In genomic region chr15:77797270-77797669, GRCh38 we compare ENCODE assay signal across 31 cellular contexts.
DNase-seq lines count a peak whose midpoint lies in the region; ATAC-seq and TF ChIP-seq lines count a peak whose summit lies in the region.
"Had no signal": no experiment of that assay in that cellular context is flagged by ENCODE, and none has a peak within 500 bp of the region (broad histone marks: within the 10 kb centered on the region; RNA-seq: fewer than 3 reads in every experiment).

No MANE protein-coding gene starts in this region.

- no peak for TF ChIP-seq POLR2A in heart left ventricle (IDR thresholded peaks at IDR 0.05)

- intact Hi-C loops in heart left ventricle (cut with DNase I): loop anchor here in 1 of 10 donors (10.0 kb wide), 1 partner anchor 62 kb away; no protein-coding TSS in a partner anchor

- no peaks in the 10 kb centered on the region for H3K4me1 ChIP-seq in heart left ventricle
- H3K4me1 ChIP-seq: ascending aorta, pancreas, vagina had no signal

- H3K27ac ChIP-seq in heart left ventricle: no peak overlapping the region
- H3K27ac ChIP-seq: ascending aorta, pancreas, skin epidermis, thoracic aorta, vagina, WERI-Rb-1 had no signal

- H3K27me3 ChIP-seq in heart left ventricle: peaks cover 0 to 5% (median 0%) of the 10 kb centered on the region in 9 donors
- H3K27me3 ChIP-seq: ascending aorta, pancreas, vagina had no signal

- H3K4me3 ChIP-seq in heart left ventricle: no peak overlapping the region
- H3K4me3 ChIP-seq: ascending aorta, K562, pancreas, skin epidermis, thoracic aorta, vagina had no signal

- H3K27ac Mint-ChIP-seq in central memory CD8-positive, alpha-beta T cell (ENCODE audit: low read depth): peak overlapping the region; percentile 61
- H3K27ac Mint-ChIP-seq: activated naive CD4-positive, alpha-beta T cell treated with anti-CD3 and anti-CD28 coated beads, Interleukin-2, amount 10 ng/mL, durations not matched to agents 7 days and 5 days; activated T-helper 1 cell treated with anti-CD3 and anti-CD28 coated beads, Interleukin-12 subunit alpha, Interleukin-12 subunit beta, Interleukin-2, Interleukin-4 antibody, amounts not matched to agents 30 ng/mL and 10 ng/mL and 1 ng/mL, durations not matched to agents 14 hours and 24 hours and 36 hours; CD8-positive, alpha-beta T cell; dendritic cell treated with granulocyte-macrophage colony-stimulating factor and Interleukin-4, amounts not matched to agents 40 ng/mL and 50 ng/mL, for 4 days; endodermal cell; stimulated activated naive CD8-positive, alpha-beta T cell treated with anti-CD3 and anti-CD28 coated beads, Interleukin-15, Interleukin-2, amounts not matched to agents 100 ng/mL and 50 ng/mL, for 24 hours; T-helper 2 cell treated with Interferon-gamma antibody and Interleukin-4, amounts not matched to agents 5 μg/mL and 100 μg/mL, for 36 hours had no signal

- DNase-seq in NCI-H345 (lab: John Stamatoyannopoulos, UW) (peak; percentile 8), NCI-H345 treated with DMSO at 0.1 percent for 48 hours (lab: John Stamatoyannopoulos, UW; ENCODE audit: unreplicated experiment) (no peak), DMS79 (lab: John Stamatoyannopoulos, UW) (peak; percentile 13), NAMALWA (ENCODE audit: low spot score) (peak; percentile 31), NOMO-1 (lab: John Stamatoyannopoulos, UW; ENCODE audit: unreplicated experiment in 2 of 2) (no peak), left lobe of liver (ENCODE audit: low spot score) (no peak), heart left ventricle (no peak)
- DNase-seq in central memory CD8-positive, alpha-beta T cell (ENCODE audit: low spot score in 2 of 2): no peak
- DNase-seq: activated CD4-positive, alpha-beta T cell treated with anti-CD3 and anti-CD28 coated beads, Interleukin-2, amount 50 U/mL, for 1 hour; activated naive CD4-positive, alpha-beta T cell treated with anti-CD3 and anti-CD28 coated beads, Interleukin-2, amount 10 ng/mL, durations not matched to agents 7 days and 5 days; CD8-positive, alpha-beta T cell; central memory CD4-positive, alpha-beta T cell; DMS 273 treated with DMSO at 0.1 percent for 48 hours; endodermal cell; foreskin melanocyte; GF-D8; NCI-H1436 treated with DMSO at 0.1 percent for 48 hours; NCI-H526 treated with DMSO at 0.1 percent for 48 hours; OCI-M1; pancreas; retina; WERI-Rb-1 had no signal

- H3K4me3 Mint-ChIP-seq in central memory CD8-positive, alpha-beta T cell: no peak overlapping the region
- H3K4me3 Mint-ChIP-seq: activated naive CD4-positive, alpha-beta T cell treated with anti-CD3 and anti-CD28 coated beads, Interleukin-2, amount 10 ng/mL, durations not matched to agents 7 days and 5 days; activated T-helper 1 cell treated with anti-CD3 and anti-CD28 coated beads, Interleukin-12 subunit alpha, Interleukin-12 subunit beta, Interleukin-2, Interleukin-4 antibody, amounts not matched to agents 30 ng/mL and 10 ng/mL and 1 ng/mL, durations not matched to agents 14 hours and 24 hours and 36 hours; CD8-positive, alpha-beta T cell; dendritic cell treated with granulocyte-macrophage colony-stimulating factor and Interleukin-4, amounts not matched to agents 40 ng/mL and 50 ng/mL, for 4 days; endodermal cell; stimulated activated naive CD8-positive, alpha-beta T cell treated with anti-CD3 and anti-CD28 coated beads, Interleukin-15, Interleukin-2, amounts not matched to agents 100 ng/mL and 50 ng/mL, for 24 hours; T-helper 2 cell treated with Interferon-gamma antibody and Interleukin-4, amounts not matched to agents 5 μg/mL and 100 μg/mL, for 36 hours had no signal

- H3K36me3 Mint-ChIP-seq in central memory CD8-positive, alpha-beta T cell (ENCODE audit: insufficient read depth): peaks cover 1% of the 10 kb centered on the region
- H3K36me3 Mint-ChIP-seq: activated naive CD4-positive, alpha-beta T cell treated with anti-CD3 and anti-CD28 coated beads, Interleukin-2, amount 10 ng/mL, durations not matched to agents 7 days and 5 days; CD8-positive, alpha-beta T cell had no signal

- ATAC-seq in central memory CD8-positive, alpha-beta T cell (replicated peaks; ENCODE audit: extremely low read depth, poor library complexity, severe bottlenecking): no peak
- ATAC-seq in left lobe of liver: no peak
- ATAC-seq in heart left ventricle: no peak
- ATAC-seq: CD8-positive, alpha-beta T cell; K562 had no signal

- H3K36me3 ChIP-seq in heart left ventricle: no peaks in the 10 kb centered on the region
- H3K36me3 ChIP-seq: ascending aorta, pancreas, thoracic aorta, vagina, WERI-Rb-1 had no signal

- 65 to 71% (median 68%) methylated on average over 8 of the region's 8 CpGs for WGBS in heart left ventricle, 4 donors

- H3K4me1 Mint-ChIP-seq in central memory CD8-positive, alpha-beta T cell: peaks cover 9% of the 10 kb centered on the region

- H3K9me3 ChIP-seq in heart left ventricle: no peaks in the 10 kb centered on the region
- H3K9me3 ChIP-seq: ascending aorta, pancreas, thoracic aorta, vagina had no signal

- H3K27me3 Mint-ChIP-seq in central memory CD8-positive, alpha-beta T cell: no peaks in the 10 kb centered on the region
- H3K27me3 Mint-ChIP-seq: stimulated activated naive CD8-positive, alpha-beta T cell treated with anti-CD3 and anti-CD28 coated beads, Interleukin-15, Interleukin-2, amounts not matched to agents 100 ng/mL and 50 ng/mL, for 24 hours had no signal

- no peak for TF ChIP-seq CTCF in heart left ventricle (IDR thresholded peaks at IDR 0.05)

- no peaks in the 10 kb centered on the region for H3K9me3 Mint-ChIP-seq in central memory CD8-positive, alpha-beta T cell
- H3K9me3 Mint-ChIP-seq: activated naive CD4-positive, alpha-beta T cell treated with anti-CD3 and anti-CD28 coated beads, Interleukin-2, amount 10 ng/mL, durations not matched to agents 7 days and 5 days; activated T-helper 1 cell treated with anti-CD3 and anti-CD28 coated beads, Interleukin-12 subunit alpha, Interleukin-12 subunit beta, Interleukin-2, Interleukin-4 antibody, amounts not matched to agents 30 ng/mL and 10 ng/mL and 1 ng/mL, durations not matched to agents 14 hours and 24 hours and 36 hours; CD8-positive, alpha-beta T cell; dendritic cell treated with granulocyte-macrophage colony-stimulating factor and Interleukin-4, amounts not matched to agents 40 ng/mL and 50 ng/mL, for 4 days; endodermal cell; stimulated activated naive CD8-positive, alpha-beta T cell treated with anti-CD3 and anti-CD28 coated beads, Interleukin-15, Interleukin-2, amounts not matched to agents 100 ng/mL and 50 ng/mL, for 24 hours; T-helper 2 cell treated with Interferon-gamma antibody and Interleukin-4, amounts not matched to agents 5 μg/mL and 100 μg/mL, for 36 hours had no signal

Comparison
In these comparisons a context has a peak if more than half of its experiments do, and no peak if none do; other contexts are left out.
1. DNase-seq: peak in NCI-H345 (single experiment), DMS79 (single experiment) and NAMALWA (single experiment); none in NCI-H345 treated with DMSO at 0.1 percent for 48 hours (single experiment), central memory CD8-positive, alpha-beta T cell (0 of 2), NOMO-1 (0 of 2), left lobe of liver (single experiment) and heart left ventricle (0 of 5).